Comparison of ENCODE assay signal across 1 cellular context in genomic region chr11:122979103-122979814, GRCh38.
TF ChIP-seq lines count a peak whose summit lies in the region.

No MANE protein-coding gene starts in this region.

TF ChIP-seq in H1, 55 proteins besides CTCF, POLR2A, EP300 and RAD21:
- TF ChIP-seq KDM4A (IDR thresholded peaks at IDR 0.05; ENCODE audit: low read depth, low read length, severe bottlenecking) (no peak), EGR1 (IDR thresholded peaks at IDR 0.05; ENCODE audit: borderline replicate concordance, low read depth, low read length) (no peak), MAFK (IDR thresholded peaks at IDR 0.05; ENCODE audit: low read depth, low read length) (no peak), CHD7 (IDR thresholded peaks at IDR 0.05; ENCODE audit: insufficient replicate concordance, low read length) (no peak), USF2 (IDR thresholded peaks at IDR 0.05; ENCODE audit: low read length) (no peak), GTF2F1 (IDR thresholded peaks at IDR 0.05; ENCODE audit: borderline replicate concordance, low read depth, low read length) (no peak), SP2 (IDR thresholded peaks at IDR 0.05; ENCODE audit: low read length) (no peak), JUND (IDR thresholded peaks at IDR 0.05; ENCODE audit: low read length) (no peak), HDAC6 (IDR thresholded peaks at IDR 0.05; ENCODE audit: low read depth, low read length) (no peak), ZNF274 (IDR thresholded peaks at IDR 0.05; ENCODE audit: borderline replicate concordance, extremely low read depth, low read length) (no peak), MAX (IDR thresholded peaks at IDR 0.05) (peak; percentile 56), CHD2 (IDR thresholded peaks at IDR 0.05; ENCODE audit: low read length) (no peak), TAF7 (optimal IDR thresholded peaks at IDR 0.05; ENCODE audit: borderline replicate concordance, low read depth, low read length) (no peak), YY1 (IDR thresholded peaks at IDR 0.05; ENCODE audit: low read depth, low read length) (no peak), CHD1 (IDR thresholded peaks at IDR 0.05; ENCODE audit: low read depth, low read length) (no peak), RNF2 (IDR thresholded peaks at IDR 0.05; ENCODE audit: borderline replicate concordance, low read depth, low read length, missing control alignments, poor library complexity, severe bottlenecking) (no peak), SAP30 (IDR thresholded peaks at IDR 0.05; ENCODE audit: insufficient read depth, insufficient replicate concordance, low read length) (no peak), RFX5 (IDR thresholded peaks at IDR 0.05; ENCODE audit: borderline replicate concordance, low read depth, low read length) (no peak), KDM5A (IDR thresholded peaks at IDR 0.05; ENCODE audit: low read length) (no peak), CBX5 (IDR thresholded peaks at IDR 0.05; ENCODE audit: low read depth, low read length) (no peak), BACH1 (IDR thresholded peaks at IDR 0.05; ENCODE audit: low read length) (no peak), E2F6 (IDR thresholded peaks at IDR 0.05) (0 out of 2 replicates have a peak, but pooled peaks have one; percentile 13), CBX8 (IDR thresholded peaks at IDR 0.05; ENCODE audit: borderline replicate concordance, low read depth, low read length) (peak; percentile 67; the same call in 1 of the 2 replicates)
- TF ChIP-seq, protein P1, sequence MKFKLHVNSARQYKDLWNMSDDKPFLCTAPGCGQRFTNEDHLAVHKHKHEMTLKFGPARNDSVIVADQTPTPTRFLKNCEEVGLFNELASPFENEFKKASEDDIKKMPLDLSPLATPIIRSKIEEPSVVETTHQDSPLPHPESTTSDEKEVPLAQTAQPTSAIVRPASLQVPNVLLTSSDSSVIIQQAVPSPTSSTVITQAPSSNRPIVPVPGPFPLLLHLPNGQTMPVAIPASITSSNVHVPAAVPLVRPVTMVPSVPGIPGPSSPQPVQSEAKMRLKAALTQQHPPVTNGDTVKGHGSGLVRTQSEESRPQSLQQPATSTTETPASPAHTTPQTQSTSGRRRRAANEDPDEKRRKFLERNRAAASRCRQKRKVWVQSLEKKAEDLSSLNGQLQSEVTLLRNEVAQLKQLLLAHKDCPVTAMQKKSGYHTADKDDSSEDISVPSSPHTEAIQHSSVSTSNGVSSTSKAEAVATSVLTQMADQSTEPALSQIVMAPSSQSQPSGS (IDR thresholded peaks at IDR 0.05; ENCODE audit: low read length): no peak
